ENCODE assay signal across 19 cellular contexts in the genomic region with DNA sequence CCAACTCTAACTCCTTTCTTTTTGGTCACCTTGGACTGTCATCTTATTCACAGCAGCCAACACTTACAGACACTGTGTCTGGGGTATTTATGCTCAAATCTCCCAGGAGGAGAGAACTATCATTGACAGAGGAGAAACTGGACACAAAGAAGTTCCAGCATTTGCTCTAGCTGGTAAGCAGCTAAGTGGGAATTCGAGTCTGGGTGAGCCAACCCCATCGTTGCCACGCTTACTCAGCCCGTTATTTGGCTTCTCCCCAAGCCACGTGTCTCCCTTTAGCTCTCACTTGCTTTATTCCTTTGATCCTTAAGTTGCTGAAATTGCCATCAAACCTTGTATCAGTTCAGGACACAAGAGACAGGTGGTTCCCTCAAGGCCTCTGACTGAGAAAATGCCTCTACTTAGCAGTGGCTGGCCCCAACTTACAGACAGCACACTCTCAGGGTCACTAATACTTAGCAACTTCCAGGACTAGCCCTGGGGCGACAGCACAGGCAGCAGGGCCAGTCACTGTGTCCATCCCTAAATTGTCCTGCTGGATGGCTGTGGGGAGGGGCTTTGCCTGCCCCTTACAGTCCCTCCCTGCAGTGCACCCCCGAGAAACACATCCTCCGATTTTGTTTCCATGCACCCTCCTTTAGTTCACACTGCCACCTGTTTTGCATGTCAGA. TPM values are rescaled to one million over a fixed set of nuclear protein-coding genes. Genes with fewer than 3 reads are reported as not detected.
DNase-seq lines count a peak whose midpoint lies in the region; ATAC-seq and TF ChIP-seq lines count a peak whose summit lies in the region.
"Had no signal": no experiment of that assay in that cellular context is flagged by ENCODE, and none has a peak within 500 bp of the region (broad histone marks: within the 10 kb centered on the region; RNA-seq: fewer than 3 reads in every experiment).

No MANE protein-coding gene starts in this region.

- H3K27me3 ChIP-seq in SK-N-SH (ENCODE audit: insufficient read depth) (no peaks in the 10 kb centered on the region; the same call in 1 of the 2 replicates), adrenal gland (peaks cover 16% of the 10 kb centered on the region), tibial nerve (no peaks in the 10 kb centered on the region)

- POLR2A ChIA-PET in SK-N-SH (lab: Yijun Ruan, JAX) = no interaction called here

- no peaks in the 10 kb centered on the region for H3F3A ChIP-seq in SK-N-SH (replicated peaks; ENCODE audit: insufficient read depth)

- H3K9ac ChIP-seq in SK-N-SH = no peak overlapping the region

- H3K27ac ChIP-seq in SK-N-SH (ENCODE audit: low read depth in 2 of 2, low read length in 1 of 2) (no peak overlapping the region), adrenal gland (no peak overlapping the region), tibial nerve (peak overlapping the region in 2 of 4 donors; percentile 37 to 63)
- H3K27ac ChIP-seq: heart right ventricle, skin epidermis had no signal

- H4K20me1 ChIP-seq in SK-N-SH (ENCODE audit: insufficient read depth) = no peaks in the 10 kb centered on the region

- H3K79me2 ChIP-seq in SK-N-SH (ENCODE audit: insufficient read depth) = no peaks in the 10 kb centered on the region

- TF ChIP-seq EP300 in SK-N-SH (IDR thresholded peaks at IDR 0.05; ENCODE audit: borderline replicate concordance in 1 of 2, low read depth in 1 of 2, low read length in 1 of 2) (no peak), tibial nerve (IDR thresholded peaks at IDR 0.05) (no peak)

- TF ChIP-seq POLR2A in adrenal gland (IDR thresholded peaks at IDR 0.05) = no peak
- no peak for TF ChIP-seq POLR2A in tibial nerve (IDR thresholded peaks at IDR 0.05)

- CTCF ChIA-PET in SK-N-SH (lab: Yijun Ruan, JAX) = interaction anchor here (1.2 kb wide), 1 partner anchor 30 kb away, joined by 3 read pairs; no protein-coding TSS in a partner anchor

- no peak overlapping the region for H2AFZ ChIP-seq in SK-N-SH (ENCODE audit: low read depth)

- TF ChIP-seq CTCF in SK-N-SH (IDR thresholded peaks at IDR 0.05) (no peak), adrenal gland (IDR thresholded peaks at IDR 0.05) (no peak), tibial nerve (IDR thresholded peaks at IDR 0.05) (no peak)

- DNase-seq in SK-N-SH (no peak), adrenal gland (peak in 5 of 7 donors; percentile 13 to 32 (median 31)), iPS-NIHi11 (ENCODE audit: low spot score) (peak; percentile 12), tibial nerve (ENCODE audit: low spot score in 2 of 2) (no peak), HUDEP-2 (lab: John Stamatoyannopoulos, UW; ENCODE audit: unreplicated experiment in 76 of 76) (no peak)
- DNase-seq in activated effector memory CD4-positive, alpha-beta T cell treated with anti-CD3 and anti-CD28 coated beads, Interleukin-2, amount 50 U/mL, for 16 hours = no peak
- no peak for DNase-seq in activated CD4-positive, alpha-beta T cell treated with anti-CD3 and anti-CD28 coated beads for 4 hours
- DNase-seq: 8988T; effector CD4-positive, alpha-beta T cell; heart right ventricle; KBM-7; NCI-H1436 treated with DMSO at 0.1 percent for 48 hours; NCI-H446 treated with DMSO at 0.1 percent for 48 hours; nephron progenitor cell; OCI-M1; substantia nigra had no signal

- no peak for TF ChIP-seq RAD21 in SK-N-SH (IDR thresholded peaks at IDR 0.05; ENCODE audit: low read length)

- H3K4me2 ChIP-seq in SK-N-SH = no peak overlapping the region

- intact Hi-C loops in adrenal gland (cut with DNase I) = no loop called here

- WGBS in SK-N-SH (ENCODE audit: low lambda C conversion rate) = 11% methylated on average over 7 of the region's 8 CpGs
- 25 to 46% (median 39%) methylated on average over 8 of the region's 8 CpGs for WGBS in adrenal gland, 4 donors
- 29 to 35% methylated on average over 8 of the region's 8 CpGs for WGBS in tibial nerve, 2 donors

- H3K4me1 ChIP-seq in SK-N-SH (ENCODE audit: control insufficient read depth in 1 of 2, insufficient read depth in 2 of 2, low read depth in 1 of 2, low read length in 1 of 2) (no peaks in the 10 kb centered on the region), adrenal gland (replicated peaks in 1 of 2) (no peaks in the 10 kb centered on the region), tibial nerve (peaks cover 0 to 16% (median 0%) of the 10 kb centered on the region in 4 donors)

- H3K9me3 ChIP-seq in SK-N-SH = no peaks in the 10 kb centered on the region
- no peaks in the 10 kb centered on the region for H3K9me3 ChIP-seq in adrenal gland (replicated peaks in 1 of 3)
- H3K9me3 ChIP-seq in tibial nerve = no peaks in the 10 kb centered on the region
- H3K9me3 ChIP-seq: heart right ventricle had no signal

- no peak overlapping the region for H3K4me3 ChIP-seq in SK-N-SH (ENCODE audit: low read depth in 2 of 2, low read length in 1 of 2)
- H3K4me3 ChIP-seq in adrenal gland = no peak overlapping the region
- H3K4me3 ChIP-seq in tibial nerve = peak overlapping the region in 3 of 4 donors; percentile 0 to 34 (median 5)
- H3K4me3 ChIP-seq: heart right ventricle, skin epidermis had no signal

- peak; percentile 32; the same call in 1 of the 3 replicates for ATAC-seq in SK-N-SH treated with all-trans-retinoic acid at 6 μM for 48 hours

- H3K36me3 ChIP-seq in SK-N-SH (replicated peaks in 1 of 2; ENCODE audit: control insufficient read depth in 1 of 2, insufficient read depth in 2 of 2, low read length in 1 of 2) = no peaks in the 10 kb centered on the region
- no peaks in the 10 kb centered on the region for H3K36me3 ChIP-seq in adrenal gland (replicated peaks in 1 of 2)
- no peaks in the 10 kb centered on the region for H3K36me3 ChIP-seq in tibial nerve
- H3K36me3 ChIP-seq: heart right ventricle had no signal

- H3K9me2 ChIP-seq in SK-N-SH = no peaks in the 10 kb centered on the region

TF ChIP-seq in SK-N-SH treated with all-trans-retinoic acid at 6 μM for 48 hours, 23 proteins besides CTCF, POLR2A, EP300 and RAD21 (continues in another document):
- TF ChIP-seq ZFP30 (CRISPR knock-in tag; IDR thresholded peaks at IDR 0.05) = no peak
- TF ChIP-seq, protein P1, sequence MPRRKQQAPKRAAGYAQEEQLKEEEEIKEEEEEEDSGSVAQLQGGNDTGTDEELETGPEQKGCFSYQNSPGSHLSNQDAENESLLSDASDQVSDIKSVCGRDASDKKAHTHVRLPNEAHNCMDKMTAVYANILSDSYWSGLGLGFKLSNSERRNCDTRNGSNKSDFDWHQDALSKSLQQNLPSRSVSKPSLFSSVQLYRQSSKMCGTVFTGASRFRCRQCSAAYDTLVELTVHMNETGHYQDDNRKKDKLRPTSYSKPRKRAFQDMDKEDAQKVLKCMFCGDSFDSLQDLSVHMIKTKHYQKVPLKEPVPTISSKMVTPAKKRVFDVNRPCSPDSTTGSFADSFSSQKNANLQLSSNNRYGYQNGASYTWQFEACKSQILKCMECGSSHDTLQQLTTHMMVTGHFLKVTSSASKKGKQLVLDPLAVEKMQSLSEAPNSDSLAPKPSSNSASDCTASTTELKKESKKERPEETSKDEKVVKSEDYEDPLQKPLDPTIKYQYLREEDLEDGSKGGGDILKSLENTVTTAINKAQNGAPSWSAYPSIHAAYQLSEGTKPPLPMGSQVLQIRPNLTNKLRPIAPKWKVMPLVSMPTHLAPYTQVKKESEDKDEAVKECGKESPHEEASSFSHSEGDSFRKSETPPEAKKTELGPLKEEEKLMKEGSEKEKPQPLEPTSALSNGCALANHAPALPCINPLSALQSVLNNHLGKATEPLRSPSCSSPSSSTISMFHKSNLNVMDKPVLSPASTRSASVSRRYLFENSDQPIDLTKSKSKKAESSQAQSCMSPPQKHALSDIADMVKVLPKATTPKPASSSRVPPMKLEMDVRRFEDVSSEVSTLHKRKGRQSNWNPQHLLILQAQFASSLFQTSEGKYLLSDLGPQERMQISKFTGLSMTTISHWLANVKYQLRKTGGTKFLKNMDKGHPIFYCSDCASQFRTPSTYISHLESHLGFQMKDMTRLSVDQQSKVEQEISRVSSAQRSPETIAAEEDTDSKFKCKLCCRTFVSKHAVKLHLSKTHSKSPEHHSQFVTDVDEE (CRISPR knock-in tag; IDR thresholded peaks at IDR 0.05) = no peak
- no peak for TF ChIP-seq GLIS3 (CRISPR knock-in tag; IDR thresholded peaks at IDR 0.05)

TF ChIP-seq in SK-N-SH, 30 proteins besides CTCF, POLR2A, EP300 and RAD21:
- no peak for TF ChIP-seq NRF1 (IDR thresholded peaks at IDR 0.05; ENCODE audit: low read depth, low read length)

RNA-seq across cellular contexts. Expression of a gene that starts 1.4 kb away (rescaled TPM):
- not detected in 2 replicates for polyA plus RNA-seq in SK-N-SH (2012; rRNA removed)
- polyA plus RNA-seq in SK-N-SH (2012; cell fraction: cytosol; rRNA removed) = not detected in 2 replicates
- polyA plus RNA-seq in SK-N-SH (2012; cell fraction: nucleus; rRNA removed) = not detected in 2 replicates
- not detected for total RNA-seq in adrenal gland
- polyA plus RNA-seq in adrenal gland = under 1 TPM in 2 of 3 donors, not detected in 1; 0.07 to 0.17 TPM
- total RNA-seq in tibial nerve = 10 to 100 TPM in 2 of 4 donors, 1 to 10 TPM in 2; 7.5 to 22.9 (median 10.6) TPM

RNA-seq across cellular contexts. Expression of a gene that starts 42.4 kb away (rescaled TPM):
- polyA plus RNA-seq in SK-N-SH (2012; rRNA removed) (not detected in 2 replicates), adrenal gland (not detected)
- polyA plus RNA-seq in SK-N-SH (2012; cell fraction: cytosol; rRNA removed) = not detected in 2 replicates
- polyA plus RNA-seq in SK-N-SH (2012; cell fraction: nucleus; rRNA removed) = not detected in 2 replicates
- total RNA-seq in adrenal gland (not detected), tibial nerve (not detected)
- total RNA-seq: heart right ventricle, lower leg skin had no signal
- polyA plus RNA-seq: heart right ventricle had no signal

Comparison
In these comparisons a context has a peak if more than half of its experiments do, and no peak if none do; other contexts are left out.
1. DNase-seq: peak in adrenal gland (5 of 7) and iPS-NIHi11 (single experiment); none in SK-N-SH (single experiment), tibial nerve (0 of 2), activated effector memory CD4-positive, alpha-beta T cell treated with anti-CD3 and anti-CD28 coated beads, Interleukin-2, amount 50 U/mL, for 16 hours (single experiment), activated CD4-positive, alpha-beta T cell treated with anti-CD3 and anti-CD28 coated beads for 4 hours (0 of 2) and HUDEP-2 (0 of 76).
2. H3K4me3 ChIP-seq: peak in tibial nerve (3 of 4); none in SK-N-SH (0 of 2) and adrenal gland (0 of 4).
3. RNA of a gene that starts 1.4 kb away (total RNA-seq): 7.5 to 22.9 TPM in tibial nerve; not detected in adrenal gland; every median in the first group is over 4 times any median in the second.